In the genomic region with DNA sequence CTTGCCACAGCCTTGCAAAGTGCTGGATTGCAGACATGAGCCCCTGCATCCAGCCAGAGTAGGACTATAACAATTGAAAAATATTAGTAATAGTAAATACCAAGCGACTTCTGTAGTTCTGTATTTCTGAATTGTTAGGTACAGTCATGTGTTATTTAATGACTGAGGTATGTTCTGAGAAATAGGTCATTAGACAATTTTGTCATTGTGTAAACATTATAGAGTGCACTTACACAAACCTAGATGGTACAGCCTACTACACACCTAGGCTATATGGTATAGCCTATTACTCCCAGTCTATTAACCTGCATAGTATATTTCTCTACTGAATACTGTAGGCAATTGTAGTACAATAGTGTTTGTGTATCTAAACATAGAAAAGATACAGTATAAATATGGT, we compare ENCODE assay signal across 17 cellular contexts.
DNase-seq lines count a peak whose midpoint lies in the region; ATAC-seq and TF ChIP-seq lines count a peak whose summit lies in the region.
"Had no signal": no experiment of that assay in that cellular context is flagged by ENCODE, and none has a peak within 500 bp of the region (broad histone marks: within the 10 kb centered on the region; RNA-seq: fewer than 3 reads in every experiment).

No MANE protein-coding gene starts in this region.

- H3K79me2 ChIP-seq in PC-3 (ENCODE audit: low read length): no peaks in the 10 kb centered on the region

- no peak overlapping the region for H3K4me2 ChIP-seq in PC-3 (ENCODE audit: low read length)
- H3K4me2 ChIP-seq: A549 had no signal

- POLR2A ChIA-PET in PC-3 (lab: Charles Lee; ENCODE audit: unreplicated experiment): interaction anchor here (0.8 kb wide), 1 partner anchor 264 kb away, joined by 4 read pairs; no protein-coding TSS in a partner anchor

- H3F3A ChIP-seq in PC-3 (ENCODE audit: low read length, unreplicated experiment): no peaks in the 10 kb centered on the region

- no TSS peak for BruUV-seq in PC-3 (replicated peaks; lab: Mats Ljungman, UMichigan)

- H3K4me1 ChIP-seq in PC-3 (ENCODE audit: insufficient read depth, low read length): peaks cover 20% of the 10 kb centered on the region
- H3K4me1 ChIP-seq: BE2C had no signal

- no peaks in the 10 kb centered on the region for H3K36me3 ChIP-seq in PC-3 (ENCODE audit: low read depth, low read length)
- H3K36me3 ChIP-seq: BE2C, HAP-1 had no signal

- no peaks in the 10 kb centered on the region for H3K9me2 ChIP-seq in PC-3 (replicated peaks; ENCODE audit: low read length)

- intact Hi-C loops in PC-3 (cut with micrococcal nuclease): no loop called here

- no peak overlapping the region for H3K9ac ChIP-seq in PC-3 (ENCODE audit: low read length)
- H3K9ac ChIP-seq: BLaER1 treated with 17β-estradiol and CSF1 and Interleukin-3, amounts not matched to agents 10 nM and 100 nM had no signal

- H2AFZ ChIP-seq in PC-3 (ENCODE audit: low read length): no peak overlapping the region

- no peaks in the 10 kb centered on the region for H4K20me1 ChIP-seq in PC-3 (ENCODE audit: low read length)

- 0 out of 2 replicates have a peak overlapping the region, but pooled peaks have one; percentile 23 for H3K27ac ChIP-seq in PC-3 (ENCODE audit: low read length)
- H3K27ac ChIP-seq: A549; BLaER1 treated with 17β-estradiol and CSF1 and Interleukin-3, amounts not matched to agents 10 nM and 100 nM had no signal

- CTCF ChIA-PET in PC-3 (lab: Charles Lee): no interaction called here

- peak; percentile 10 for DNase-seq in DMS79 treated with DMSO at 0.1 percent for 48 hours (lab: John Stamatoyannopoulos, UW)
- DNase-seq in DMS79 (lab: John Stamatoyannopoulos, UW): no peak
- DNase-seq in PC-3: peak; percentile 38
- peak; percentile 13 for DNase-seq in epithelial cell of esophagus (ENCODE audit: low read depth)
- no peak for DNase-seq in activated CD8-positive, alpha-beta memory T cell treated with anti-CD3 and anti-CD28 coated beads for 24 hours
- DNase-seq: 8988T; ACHN; AML-193; Calu3; CD4-positive, alpha-beta T cell; DND-41; GOT3 had no signal

- TF ChIP-seq CTCF in PC-3 (conservative IDR thresholded peaks at IDR 0.05; ENCODE audit: low read depth, low read length) (no peak), epithelial cell of esophagus (IDR thresholded peaks at IDR 0.05; ENCODE audit: insufficient read depth, low read depth, low read length, missing control alignments) (no peak)

- H3K27me3 ChIP-seq in PC-3 (ENCODE audit: low read length): no peaks in the 10 kb centered on the region
- H3K27me3 ChIP-seq: BE2C; BLaER1 treated with 17β-estradiol and CSF1 and Interleukin-3, amounts not matched to agents 10 nM and 100 nM had no signal

- H3K4me3 ChIP-seq in PC-3 (ENCODE audit: low read length) (no peak overlapping the region), epithelial cell of esophagus (ENCODE audit: low read length) (no peak overlapping the region)
- H3K4me3 ChIP-seq: A549; BLaER1 treated with 17β-estradiol and CSF1 and Interleukin-3, amounts not matched to agents 10 nM and 100 nM; HAP-1 had no signal

- H3K9me3 ChIP-seq in PC-3 (ENCODE audit: low read length): no peaks in the 10 kb centered on the region
- H3K9me3 ChIP-seq: A549, BE2C, HAP-1 had no signal

- ATAC-seq in PC-3 (no peak), HG03025 (IDR thresholded peaks at IDR 0.05; ENCODE audit: low FRiP score, unreplicated experiment) (no peak)
- ATAC-seq: A549 had no signal

Comparison
In these comparisons a context has a peak if more than half of its experiments do, and no peak if none do; other contexts are left out.
1. DNase-seq: peak in DMS79 treated with DMSO at 0.1 percent for 48 hours (single experiment), PC-3 (single experiment) and epithelial cell of esophagus (single experiment); none in DMS79 (single experiment) and activated CD8-positive, alpha-beta memory T cell treated with anti-CD3 and anti-CD28 coated beads for 24 hours (single experiment).